Comparison of ENCODE assay signal across 15 cellular contexts in genomic region chr12:103640831-103641230, GRCh38.
"Had no signal": no experiment of that assay in that cellular context is flagged by ENCODE, and none has a peak within 500 bp of the region (broad histone marks: within the 10 kb centered on the region; RNA-seq: fewer than 3 reads in every experiment).

No MANE protein-coding gene starts in this region.

- H3K27ac Mint-ChIP-seq: activated CD8-positive, alpha-beta memory T cell treated with anti-CD3 and anti-CD28 coated beads, Interleukin-2, amount 10 ng/mL, durations not matched to agents 7 days and 5 days; activated naive CD4-positive, alpha-beta T cell treated with anti-CD3 and anti-CD28 coated beads for 36 hours; activated T-helper 2 cell treated with anti-CD3 and anti-CD28 coated beads, Interferon-gamma antibody, Interleukin-2, Interleukin-4, amounts not matched to agents 10 μg/mL and 5 μg/mL and 100 μg/mL, durations not matched to agents 14 hours and 24 hours and 36 hours; dendritic cell treated with granulocyte-macrophage colony-stimulating factor and Interleukin-4, amounts not matched to agents 40 ng/mL and 50 ng/mL, for 4 days; effector memory CD8-positive, alpha-beta T cell; natural killer cell treated with Interleukin-12 subunit alpha and Interleukin-12 subunit beta and Interleukin-15 and Interleukin-18, amount 100 ng/mL, for 72 hours had no signal

- H3K4me1 Mint-ChIP-seq: activated CD8-positive, alpha-beta memory T cell treated with anti-CD3 and anti-CD28 coated beads, Interleukin-2, amount 10 ng/mL, durations not matched to agents 7 days and 5 days had no signal

- DNase-seq: activated CD4-positive, alpha-beta T cell treated with anti-CD3 and anti-CD28 coated beads, Interleukin-2, amount 50 U/mL, for 48 hours; activated CD8-positive, alpha-beta memory T cell treated with anti-CD3 and anti-CD28 coated beads, Interleukin-2, amount 10 ng/mL, durations not matched to agents 7 days and 5 days; activated naive CD4-positive, alpha-beta T cell treated with anti-CD3 and anti-CD28 coated beads for 36 hours; activated T-cell treated with anti-CD3 and anti-CD28 coated beads, Interleukin-2, amount 50 U/mL, for 1 hour; effector memory CD8-positive, alpha-beta T cell; foreskin keratinocyte; glutamatergic neuron; mesendoderm; stimulated activated CD4-positive, alpha-beta T cell treated with anti-CD3 and anti-CD28 coated beads, Interleukin-1b, Interleukin-23, amount 100 ng/mL, for 48 hours; WERI-Rb-1 had no signal

- H3K27ac ChIP-seq: ascending aorta, breast epithelium, foreskin keratinocyte, WERI-Rb-1 had no signal

- ATAC-seq: activated CD8-positive, alpha-beta memory T cell treated with anti-CD3 and anti-CD28 coated beads, Interleukin-2, amount 10 ng/mL, durations not matched to agents 7 days and 5 days; effector memory CD8-positive, alpha-beta T cell; foreskin keratinocyte; natural killer cell treated with Interleukin-12 subunit alpha and Interleukin-12 subunit beta and Interleukin-15 and Interleukin-18, amount 100 ng/mL, for 72 hours had no signal

- H3K36me3 ChIP-seq: ascending aorta, breast epithelium, WERI-Rb-1 had no signal

- H3K9me3 Mint-ChIP-seq: activated naive CD4-positive, alpha-beta T cell treated with anti-CD3 and anti-CD28 coated beads for 36 hours; activated T-helper 2 cell treated with anti-CD3 and anti-CD28 coated beads, Interferon-gamma antibody, Interleukin-2, Interleukin-4, amounts not matched to agents 10 μg/mL and 5 μg/mL and 100 μg/mL, durations not matched to agents 14 hours and 24 hours and 36 hours; dendritic cell treated with granulocyte-macrophage colony-stimulating factor and Interleukin-4, amounts not matched to agents 40 ng/mL and 50 ng/mL, for 4 days; effector memory CD8-positive, alpha-beta T cell; natural killer cell treated with Interleukin-12 subunit alpha and Interleukin-12 subunit beta and Interleukin-15 and Interleukin-18, amount 100 ng/mL, for 72 hours had no signal

- H3K4me1 ChIP-seq: ascending aorta, breast epithelium, foreskin keratinocyte had no signal

- H3K4me3 Mint-ChIP-seq: activated CD8-positive, alpha-beta memory T cell treated with anti-CD3 and anti-CD28 coated beads, Interleukin-2, amount 10 ng/mL, durations not matched to agents 7 days and 5 days; activated naive CD4-positive, alpha-beta T cell treated with anti-CD3 and anti-CD28 coated beads for 36 hours; dendritic cell treated with granulocyte-macrophage colony-stimulating factor and Interleukin-4, amounts not matched to agents 40 ng/mL and 50 ng/mL, for 4 days; effector memory CD8-positive, alpha-beta T cell; natural killer cell treated with Interleukin-12 subunit alpha and Interleukin-12 subunit beta and Interleukin-15 and Interleukin-18, amount 100 ng/mL, for 72 hours had no signal

- H3K4me3 ChIP-seq: ascending aorta, breast epithelium had no signal

- H3K27me3 ChIP-seq: ascending aorta, breast epithelium, foreskin keratinocyte had no signal
